9 cellular contexts compared by ENCODE assay signal in genomic region chr15:90869601-90870353, GRCh38. TPM values are rescaled to one million over a fixed set of nuclear protein-coding genes. Genes with fewer than 3 reads are reported as not detected.
DNase-seq lines count a peak whose midpoint lies in the region; ATAC-seq, FAIRE-seq and TF ChIP-seq lines count a peak whose summit lies in the region.
"Had no signal": no experiment of that assay in that cellular context is flagged by ENCODE, and none has a peak within 500 bp of the region (broad histone marks: within the 10 kb centered on the region; RNA-seq: fewer than 3 reads in every experiment).

No MANE protein-coding gene starts in this region.

- ATAC-seq in RWPE2 (ENCODE audit: low read depth) = peak; percentile 81

- peak; percentile 80 for DNase-seq in activated effector memory CD4-positive, alpha-beta T cell treated with anti-CD3 and anti-CD28 coated beads, Interleukin-2, amount 50 U/mL, for 16 hours
- DNase-seq in activated effector memory CD4-positive, alpha-beta T cell treated with Interleukin-2 at 50 U/mL for 16 hours = no peak
- peak; percentile 93 for DNase-seq in RWPE2 (ENCODE audit: low spot score)
- peak; percentile 85 for DNase-seq in brain microvascular endothelial cell
- peak; percentile 87 for DNase-seq in iris pigment epithelial cell (ENCODE audit: low read depth)
- no peak for DNase-seq in small intestine
- no peak for DNase-seq in GM19238 (ENCODE audit: insufficient read length, low spot score)
- DNase-seq in GM10248 (ENCODE audit: extremely low spot score) = no peak

- H3K36me3 ChIP-seq in RWPE2 (ENCODE audit: low read depth) = peaks cover 4% of the 10 kb centered on the region
- peaks cover 3% of the 10 kb centered on the region for H3K36me3 ChIP-seq in brain microvascular endothelial cell (replicated peaks)
- no peaks in the 10 kb centered on the region for H3K36me3 ChIP-seq in small intestine (ENCODE audit: control insufficient read depth in 2 of 2, insufficient read depth in 2 of 2, low read length in 2 of 2)

- POLR2A ChIA-PET in GM10248 (lab: Yijun Ruan, JAX) = no interaction called here

- H3K27me3 ChIP-seq in RWPE2 (ENCODE audit: insufficient read depth, poor library complexity, severe bottlenecking) (no peaks in the 10 kb centered on the region), brain microvascular endothelial cell (replicated peaks) (no peaks in the 10 kb centered on the region), small intestine (ENCODE audit: control insufficient read depth in 2 of 2, insufficient read depth in 2 of 2, low read length in 2 of 2) (no peaks in the 10 kb centered on the region)

- CTCF ChIA-PET in GM10248 (lab: Yijun Ruan, JAX) = interaction anchor here (1.0 to 2.8 kb wide), 3 partner anchors 11 to 52 kb away, joined by 3 to 14 read pairs (median 4); partner anchors contain the start of gene FES

- H3K9me3 ChIP-seq in RWPE2 (ENCODE audit: severe bottlenecking) = no peaks in the 10 kb centered on the region
- H3K9me3 ChIP-seq in small intestine (ENCODE audit: control insufficient read depth, low read depth) = no peaks in the 10 kb centered on the region

- H3K4me3 ChIP-seq in RWPE2 (ENCODE audit: severe bottlenecking) (no peak overlapping the region), brain microvascular endothelial cell (ENCODE audit: low read depth, low read length) (no peak overlapping the region), small intestine (ENCODE audit: low read depth in 1 of 2, low read length in 2 of 2) (no peak overlapping the region)

- 29 to 40% (median 31%) methylated on average over 9 of the region's 9 CpGs for WGBS in small intestine, 3 donors

- peaks cover 44% of the 10 kb centered on the region for H3K4me1 ChIP-seq in RWPE2 (ENCODE audit: insufficient read depth, poor library complexity, severe bottlenecking)
- peaks cover 3 to 17% of the 10 kb centered on the region in 2 donors for H3K4me1 ChIP-seq in small intestine (ENCODE audit: control insufficient read depth in 2 of 2, insufficient read depth in 1 of 2, low read depth in 1 of 2, low read length in 1 of 2)

- H3K27ac ChIP-seq in RWPE2 (ENCODE audit: poor library complexity, severe bottlenecking) = peak overlapping the region; percentile 84
- H3K27ac ChIP-seq in brain microvascular endothelial cell = peak overlapping the region; percentile 91
- peak overlapping the region; percentile 51 to 96 for H3K27ac ChIP-seq in small intestine (ENCODE audit: low read depth in 1 of 2, low read length in 1 of 2)

- in situ Hi-C loops in brain microvascular endothelial cell (cut with HindIII; ENCODE audit: low pct_ligation_motif_present, low sequenced_read_pairs) = no loop called here

- TF ChIP-seq CTCF in RWPE2 (IDR thresholded peaks at IDR 0.05; ENCODE audit: poor library complexity, severe bottlenecking) (no peak), brain microvascular endothelial cell (IDR thresholded peaks at IDR 0.05; ENCODE audit: low read depth, low read length, missing control alignments) (no peak), GM10248 (IDR thresholded peaks at IDR 0.05; ENCODE audit: control extremely low read depth, extremely low read depth, low read depth, missing control alignments) (no peak)

- no peak for FAIRE-seq in small intestine (lab: Jason Lieb, UNC)
- FAIRE-seq: frontal cortex had no signal

RNA-seq across cellular contexts. Expression of gene FURIN, which starts 1.4 kb away (rescaled TPM):
- polyA plus RNA-seq in small intestine = 10 to 100 TPM; 22.8 to 52.5 (median 24.6) TPM

RNA-seq across cellular contexts. Expression of gene FES, which starts 14.5 kb away (rescaled TPM):
- 10 to 100 TPM in 1 of 3 donors, 1 to 10 TPM in 1, under 1 TPM in 1; 0.89 to 17.2 (median 4.6) TPM for polyA plus RNA-seq in small intestine

RNA-seq across cellular contexts. Expression of gene MAN2A2, which starts 33.3 kb away (rescaled TPM):
- 10 to 100 TPM; 15.1 to 22.8 (median 22.6) TPM for polyA plus RNA-seq in small intestine

Comparison
In these comparisons a context has a peak if more than half of its experiments do, and no peak if none do; other contexts are left out.
1. DNase-seq: peak in activated effector memory CD4-positive, alpha-beta T cell treated with anti-CD3 and anti-CD28 coated beads, Interleukin-2, amount 50 U/mL, for 16 hours (single experiment), RWPE2 (single experiment), brain microvascular endothelial cell (single experiment) and iris pigment epithelial cell (single experiment); none in activated effector memory CD4-positive, alpha-beta T cell treated with Interleukin-2 at 50 U/mL for 16 hours (single experiment), small intestine (single experiment), GM19238 (single experiment) and GM10248 (single experiment).
2. Peak in every context shown above with its lines, with median percentiles within 50 percentile points of each other: H3K27ac ChIP-seq.